Comparison of ENCODE assay signal across 25 cellular contexts in the genomic region with DNA sequence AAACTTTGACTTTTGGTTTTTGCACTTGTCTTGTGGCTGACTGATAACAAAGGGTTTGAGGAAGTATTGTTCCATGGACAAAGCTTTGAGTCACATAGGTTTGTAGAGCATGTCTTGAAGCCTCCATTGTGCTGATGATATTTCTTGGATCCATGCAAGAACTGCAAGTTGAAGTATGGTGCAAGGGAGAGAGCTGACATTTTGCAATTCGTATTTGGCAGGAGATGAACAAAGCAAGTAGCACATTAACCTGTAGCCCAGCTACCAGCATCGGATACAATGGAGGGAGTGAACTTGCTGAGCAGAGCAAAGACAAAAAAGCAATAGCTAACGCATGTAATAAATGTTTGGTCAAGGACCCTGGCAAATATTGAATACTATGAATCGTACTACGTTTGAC. TPM values are rescaled to one million over a fixed set of nuclear protein-coding genes. Genes with fewer than 3 reads are reported as not detected.
DNase-seq lines count a peak whose midpoint lies in the region; TF ChIP-seq lines count a peak whose summit lies in the region.
"Had no signal": no experiment of that assay in that cellular context is flagged by ENCODE, and none has a peak within 500 bp of the region (broad histone marks: within the 10 kb centered on the region; RNA-seq: fewer than 3 reads in every experiment).

No MANE protein-coding gene starts in this region.

- intact Hi-C loops in activated CD4-positive, alpha-beta T cell treated with anti-CD3 and anti-CD28 coated beads, Interleukin-2, amount 10 ng/mL, durations not matched to agents 24 days and 14 days (cut with micrococcal nuclease) = no loop called here
- intact Hi-C loops in esophagus muscularis mucosa (cut with DNase I) (no loop called here), adrenal gland (cut with DNase I) (no loop called here)

- H3K4me3 ChIP-seq in esophagus muscularis mucosa = no peak overlapping the region
- H3K4me3 ChIP-seq in adrenal gland = no peak overlapping the region
- H3K4me3 ChIP-seq: SK-N-MC had no signal

- no peaks in the 10 kb centered on the region for H3K4me1 Mint-ChIP-seq in activated CD4-positive, alpha-beta T cell treated with anti-CD3 and anti-CD28 coated beads, Interleukin-2, amount 10 ng/mL, durations not matched to agents 24 days and 14 days
- no peaks in the 10 kb centered on the region for H3K4me1 Mint-ChIP-seq in T-helper 2 cell treated with Interferon-gamma antibody and Interleukin-4, amounts not matched to agents 5 μg/mL and 100 μg/mL, for 36 hours (ENCODE audit: low read depth)
- H3K4me1 Mint-ChIP-seq: IgD-negative memory B cell, mesothelial cell of epicardium, nephron progenitor cell had no signal

- H3K4me1 ChIP-seq in esophagus muscularis mucosa = no peaks in the 10 kb centered on the region
- no peaks in the 10 kb centered on the region for H3K4me1 ChIP-seq in adrenal gland (replicated peaks in 1 of 2)
- H3K4me1 ChIP-seq: parathyroid adenoma had no signal

- H3K27me3 ChIP-seq in esophagus muscularis mucosa = no peaks in the 10 kb centered on the region
- H3K27me3 ChIP-seq in adrenal gland = no peaks in the 10 kb centered on the region

- H3K27me3 Mint-ChIP-seq in activated CD4-positive, alpha-beta T cell treated with anti-CD3 and anti-CD28 coated beads, Interleukin-2, amount 10 ng/mL, durations not matched to agents 24 days and 14 days = peaks cover 4% of the 10 kb centered on the region
- H3K27me3 Mint-ChIP-seq in T-helper 2 cell treated with Interferon-gamma antibody and Interleukin-4, amounts not matched to agents 5 μg/mL and 100 μg/mL, for 36 hours (ENCODE audit: low read depth) = peaks cover 2% of the 10 kb centered on the region

- H3K27ac ChIP-seq in esophagus muscularis mucosa (replicated peaks in 1 of 4) (no peak overlapping the region), adrenal gland (no peak overlapping the region)
- H3K27ac ChIP-seq: parathyroid adenoma, SK-N-MC had no signal

- TF ChIP-seq EP300 in esophagus muscularis mucosa (IDR thresholded peaks at IDR 0.05) = no peak

- H3K36me3 ChIP-seq in esophagus muscularis mucosa (no peaks in the 10 kb centered on the region), adrenal gland (replicated peaks in 1 of 2) (no peaks in the 10 kb centered on the region)

- DNase-seq in activated CD4-positive, alpha-beta T cell treated with anti-CD3 and anti-CD28 coated beads, Interleukin-2, amount 10 ng/mL, durations not matched to agents 24 days and 14 days = peak; percentile 54
- no peak for DNase-seq in activated CD4-positive, alpha-beta T cell treated with anti-CD3 and anti-CD28 coated beads for 48 hours
- DNase-seq in SKM-1 (lab: John Stamatoyannopoulos, UW; ENCODE audit: unreplicated experiment) = peak; percentile 50
- DNase-seq in kidney glomerular epithelial cell (lab: John Stamatoyannopoulos, UW) = peak; percentile 33
- no peak for DNase-seq in activated CD8-positive, alpha-beta memory T cell treated with anti-CD3 and anti-CD28 coated beads, Interleukin-2, amount 50 U/mL, for 4 hours
- DNase-seq in esophagus muscularis mucosa (ENCODE audit: extremely low spot score) = no peak
- DNase-seq in T-helper 2 cell treated with Interferon-gamma antibody and Interleukin-4, amounts not matched to agents 5 μg/mL and 100 μg/mL, for 36 hours (ENCODE audit: low spot score) = no peak
- no peak for DNase-seq in adrenal gland
- DNase-seq: activated naive CD4-positive, alpha-beta T cell treated with Interleukin-2 at 50 U/mL for 16 hours; activated T-cell treated with anti-CD3 and anti-CD28 coated beads, Interleukin-2, amount 50 U/mL, for 48 hours; amniotic stem cell; C1 segment of cervical spinal cord; cortex of kidney; EL; NCI-H1048; NCI-H226; nephron progenitor cell; stimulated activated CD4-positive, alpha-beta T cell treated with anti-CD3 and anti-CD28 coated beads, Interleukin-15, amount 100 ng/mL, for 24 hours had no signal

- H3K9me3 ChIP-seq in esophagus muscularis mucosa (no peaks in the 10 kb centered on the region), adrenal gland (replicated peaks in 1 of 3) (no peaks in the 10 kb centered on the region)

- WGBS in esophagus muscularis mucosa = 74% methylated on average over 5 of the region's 5 CpGs
- WGBS in adrenal gland, 4 donors = 71 to 75% (median 74%) methylated on average over 5 of the region's 5 CpGs

- no peak overlapping the region for H3K4me3 Mint-ChIP-seq in activated CD4-positive, alpha-beta T cell treated with anti-CD3 and anti-CD28 coated beads, Interleukin-2, amount 10 ng/mL, durations not matched to agents 24 days and 14 days
- no peak overlapping the region for H3K4me3 Mint-ChIP-seq in T-helper 2 cell treated with Interferon-gamma antibody and Interleukin-4, amounts not matched to agents 5 μg/mL and 100 μg/mL, for 36 hours
- H3K4me3 Mint-ChIP-seq: IgD-negative memory B cell, mesothelial cell of epicardium, nephron progenitor cell had no signal

- TF ChIP-seq POLR2A in esophagus muscularis mucosa (IDR thresholded peaks at IDR 0.05; ENCODE audit: low read depth) = no peak
- TF ChIP-seq POLR2A in adrenal gland (IDR thresholded peaks at IDR 0.05) = no peak

- H3K27ac Mint-ChIP-seq in activated CD4-positive, alpha-beta T cell treated with anti-CD3 and anti-CD28 coated beads, Interleukin-2, amount 10 ng/mL, durations not matched to agents 24 days and 14 days = no peak overlapping the region
- H3K27ac Mint-ChIP-seq in T-helper 2 cell treated with Interferon-gamma antibody and Interleukin-4, amounts not matched to agents 5 μg/mL and 100 μg/mL, for 36 hours = no peak overlapping the region
- H3K27ac Mint-ChIP-seq: IgD-negative memory B cell, mesothelial cell of epicardium, nephron progenitor cell had no signal

- H3K9me3 Mint-ChIP-seq in activated CD4-positive, alpha-beta T cell treated with anti-CD3 and anti-CD28 coated beads, Interleukin-2, amount 10 ng/mL, durations not matched to agents 24 days and 14 days = no peaks in the 10 kb centered on the region
- no peaks in the 10 kb centered on the region for H3K9me3 Mint-ChIP-seq in T-helper 2 cell treated with Interferon-gamma antibody and Interleukin-4, amounts not matched to agents 5 μg/mL and 100 μg/mL, for 36 hours
- H3K9me3 Mint-ChIP-seq: mesothelial cell of epicardium, nephron progenitor cell had no signal

- TF ChIP-seq CTCF in esophagus muscularis mucosa (IDR thresholded peaks at IDR 0.05) (no peak), adrenal gland (IDR thresholded peaks at IDR 0.05) (no peak)

- no peaks in the 10 kb centered on the region for H3K36me3 Mint-ChIP-seq in activated CD4-positive, alpha-beta T cell treated with anti-CD3 and anti-CD28 coated beads, Interleukin-2, amount 10 ng/mL, durations not matched to agents 24 days and 14 days (ENCODE audit: low read depth)
- no peaks in the 10 kb centered on the region for H3K36me3 Mint-ChIP-seq in T-helper 2 cell treated with Interferon-gamma antibody and Interleukin-4, amounts not matched to agents 5 μg/mL and 100 μg/mL, for 36 hours (ENCODE audit: low read depth)
- H3K36me3 Mint-ChIP-seq: IgD-negative memory B cell, mesothelial cell of epicardium had no signal

RNA-seq across cellular contexts. Expression of a gene that starts 23.4 kb away (rescaled TPM):
- not detected in 2 replicates for total RNA-seq in activated CD4-positive, alpha-beta T cell treated with anti-CD3 and anti-CD28 coated beads, Interleukin-2, amount 10 ng/mL, durations not matched to agents 24 days and 14 days
- total RNA-seq in esophagus muscularis mucosa (under 1 TPM in 2 of 4 donors, not detected in 2; under 0.01 to 0.11 TPM), adrenal gland (not detected)
- polyA plus RNA-seq in adrenal gland = under 1 TPM in 1 of 3 donors, not detected in 2; 0.05 TPM
- total RNA-seq: activated CD8-positive, alpha-beta memory T cell treated with anti-CD3 and anti-CD28 coated beads for 36 hours; bronchial epithelial cell; ureter had no signal
- polyA plus RNA-seq: IgD-negative memory B cell had no signal

Comparison
In these comparisons a context has a peak if more than half of its experiments do, and no peak if none do; other contexts are left out.
1. DNase-seq: peak in activated CD4-positive, alpha-beta T cell treated with anti-CD3 and anti-CD28 coated beads, Interleukin-2, amount 10 ng/mL, durations not matched to agents 24 days and 14 days (single experiment), SKM-1 (single experiment) and kidney glomerular epithelial cell (single experiment); none in activated CD4-positive, alpha-beta T cell treated with anti-CD3 and anti-CD28 coated beads for 48 hours (single experiment), activated CD8-positive, alpha-beta memory T cell treated with anti-CD3 and anti-CD28 coated beads, Interleukin-2, amount 50 U/mL, for 4 hours (single experiment), esophagus muscularis mucosa (single experiment), T-helper 2 cell treated with Interferon-gamma antibody and Interleukin-4, amounts not matched to agents 5 μg/mL and 100 μg/mL, for 36 hours (single experiment) and adrenal gland (0 of 7).